In genomic region chr17:42312035-42312284, GRCh38 we compare ENCODE assay signal across 9 cellular contexts. TPM values are rescaled to one million over a fixed set of nuclear protein-coding genes. Genes with fewer than 3 reads are reported as not detected.
A peak's percentile ranks its signal among the peaks of the same experiment; 100 is the strongest.
DNase-seq lines count a peak whose midpoint lies in the region; ATAC-seq and TF ChIP-seq lines count a peak whose summit lies in the region.
"Had no signal": no experiment of that assay in that cellular context is flagged by ENCODE, and none has a peak within 500 bp of the region (broad histone marks: within the 10 kb centered on the region; RNA-seq: fewer than 3 reads in every experiment).

No MANE protein-coding gene starts in this region.

- peaks cover 85% of the 10 kb centered on the region for H3K4me1 Mint-ChIP-seq in activated naive CD4-positive, alpha-beta T cell treated with anti-CD3 and anti-CD28 coated beads for 36 hours (ENCODE audit: low read depth)

- peak overlapping the region; percentile 74 for H3K9ac ChIP-seq in muscle layer of colon (ENCODE audit: low read length)

- H3K36me3 Mint-ChIP-seq in activated naive CD4-positive, alpha-beta T cell treated with anti-CD3 and anti-CD28 coated beads for 36 hours (ENCODE audit: low read depth): peaks cover 71% of the 10 kb centered on the region

- TF ChIP-seq CTCF in ascending aorta (IDR thresholded peaks at IDR 0.05): no peak
- TF ChIP-seq CTCF in tibial artery (IDR thresholded peaks at IDR 0.05): no peak

- H3K27ac ChIP-seq in ascending aorta (peak overlapping the region; percentile 67 to 72), muscle layer of colon (ENCODE audit: low read depth, low read length) (peak overlapping the region; percentile 92), tibial artery (peak overlapping the region; percentile 83 to 84)

- no peak overlapping the region for H3K4me3 ChIP-seq in ascending aorta
- H3K4me3 ChIP-seq in muscle layer of colon (ENCODE audit: low read depth in 1 of 2, low read length in 2 of 2): peak overlapping the region; percentile 20 to 53
- peak overlapping the region; percentile 7 to 29 for H3K4me3 ChIP-seq in tibial artery

- H3K36me3 ChIP-seq in ascending aorta (peaks cover 53 to 87% of the 10 kb centered on the region in 2 donors), muscle layer of colon (ENCODE audit: insufficient read depth, low read length) (peaks cover 70% of the 10 kb centered on the region), tibial artery (peaks cover 36 to 82% (median 73%) of the 10 kb centered on the region in 3 donors)

- peak overlapping the region; percentile 92 for H3K27ac Mint-ChIP-seq in activated naive CD4-positive, alpha-beta T cell treated with anti-CD3 and anti-CD28 coated beads for 36 hours

- intact Hi-C loops in activated naive CD4-positive, alpha-beta T cell treated with anti-CD3 and anti-CD28 coated beads for 36 hours (cut with micrococcal nuclease): loop anchor here (1.0 to 5.0 kb wide), 8 partner anchors 10 to 295 kb away; partner anchors contain the start of genes DNAJC7 and KCNH4
- intact Hi-C loops in ascending aorta (cut with DNase I): loop anchor here (2.0 kb wide), 1 partner anchor 77 kb away; the partner anchor contains the start of gene STAT3
- intact Hi-C loops in tibial artery (cut with DNase I; ENCODE audit: low total_unique reads): no loop called here

- CTCF ChIA-PET in activated naive CD4-positive, alpha-beta T cell treated with anti-CD3 and anti-CD28 coated beads for 36 hours (lab: Charles Lee): interaction anchor here (0.6 to 22.2 kb wide), 17 partner anchors 10 to 131 kb away, joined by 3 to 442 read pairs (median 4); partner anchors contain the start of genes GHDC, KCNH4, STAT3 and STAT5A

- H3K9me3 Mint-ChIP-seq in activated naive CD4-positive, alpha-beta T cell treated with anti-CD3 and anti-CD28 coated beads for 36 hours: no peaks in the 10 kb centered on the region

- H3K9me3 ChIP-seq in ascending aorta: no peaks in the 10 kb centered on the region
- no peaks in the 10 kb centered on the region for H3K9me3 ChIP-seq in muscle layer of colon (ENCODE audit: low read length)
- no peaks in the 10 kb centered on the region for H3K9me3 ChIP-seq in tibial artery

- no peak for ATAC-seq in HG03354 (IDR thresholded peaks at IDR 0.05; ENCODE audit: poor library complexity, severe bottlenecking, unreplicated experiment)

- no peaks in the 10 kb centered on the region for H3K27me3 ChIP-seq in ascending aorta
- no peaks in the 10 kb centered on the region for H3K27me3 ChIP-seq in muscle layer of colon (ENCODE audit: control insufficient read depth in 1 of 2, insufficient read depth in 2 of 2, low read length in 2 of 2)
- no peaks in the 10 kb centered on the region for H3K27me3 ChIP-seq in tibial artery

- no peaks in the 10 kb centered on the region for H3K27me3 Mint-ChIP-seq in activated naive CD4-positive, alpha-beta T cell treated with anti-CD3 and anti-CD28 coated beads for 36 hours (ENCODE audit: low read depth)

- peaks cover 0 to 17% of the 10 kb centered on the region in 2 donors for H3K4me1 ChIP-seq in ascending aorta
- peaks cover 30% of the 10 kb centered on the region for H3K4me1 ChIP-seq in muscle layer of colon (ENCODE audit: insufficient read depth, low read length)
- peaks cover 12 to 31% (median 19%) of the 10 kb centered on the region in 4 donors for H3K4me1 ChIP-seq in tibial artery

- peak overlapping the region; percentile 44 for H3K4me3 Mint-ChIP-seq in activated naive CD4-positive, alpha-beta T cell treated with anti-CD3 and anti-CD28 coated beads for 36 hours

- no peak for DNase-seq in activated naive CD4-positive, alpha-beta T cell treated with anti-CD3 and anti-CD28 coated beads for 36 hours
- no peak for DNase-seq in activated naive CD4-positive, alpha-beta T cell (lab: John Stamatoyannopoulos, UW)
- no peak for DNase-seq in ascending aorta (ENCODE audit: low spot score in 2 of 2)
- no peak for DNase-seq in tibial artery
- DNase-seq in dedifferentiated amniotic fluid mesenchymal stem cell (ENCODE audit: extremely low spot score): no peak
- no peak for DNase-seq in germinal center (ENCODE audit: low spot score)
- DNase-seq: NCI-H2029 treated with DMSO at 0.1 percent for 48 hours had no signal

RNA-seq across cellular contexts. Expression of gene STAT5A, which starts 23.7 kb away (rescaled TPM):
- 100 to 1,000 TPM; 165 to 174 TPM for total RNA-seq in activated naive CD4-positive, alpha-beta T cell treated with anti-CD3 and anti-CD28 coated beads for 36 hours
- 105 TPM for total RNA-seq in ascending aorta

RNA-seq across cellular contexts. Expression of gene STAT5B, which starts 35.8 kb away (rescaled TPM):
- 100 to 1,000 TPM; 185 to 192 TPM for total RNA-seq in activated naive CD4-positive, alpha-beta T cell treated with anti-CD3 and anti-CD28 coated beads for 36 hours
- 80.6 TPM for total RNA-seq in ascending aorta

Comparison
In these comparisons a context has a peak if more than half of its experiments do, and no peak if none do; other contexts are left out.
1. H3K4me3 ChIP-seq: peak in muscle layer of colon (2 of 2) and tibial artery (2 of 2); none in ascending aorta (0 of 2).
2. Peak in every context shown above with its lines, with median percentiles within 50 percentile points of each other: H3K27ac ChIP-seq.